23 cellular contexts compared by ENCODE assay signal in the genomic region with DNA sequence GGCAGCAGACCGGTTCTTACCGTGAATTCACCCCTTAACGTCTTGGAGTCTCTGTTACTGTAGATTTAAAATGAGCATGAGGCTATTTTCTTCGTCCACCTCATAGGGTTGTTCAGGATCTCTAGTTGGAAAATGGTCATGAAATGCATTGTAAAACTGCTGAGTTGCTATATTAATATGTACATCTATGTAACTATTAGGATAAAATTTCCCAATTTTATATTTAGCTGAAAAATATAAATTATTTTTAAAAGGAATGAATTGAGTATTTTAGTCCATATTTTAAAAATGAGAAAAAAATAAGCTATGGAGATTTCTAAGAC.
"Had no signal": no experiment of that assay in that cellular context is flagged by ENCODE, and none has a peak within 500 bp of the region (broad histone marks: within the 10 kb centered on the region; RNA-seq: fewer than 3 reads in every experiment).

No MANE protein-coding gene starts in this region.

- H3K36me3 Mint-ChIP-seq: mesothelial cell of epicardium, naive B cell had no signal

- H3K9me3 ChIP-seq: colonic mucosa, esophagus muscularis mucosa, gastroesophageal sphincter, heart right ventricle, left ventricle myocardium inferior, lower lobe of right lung, mucosa of descending colon had no signal

- H3K4me1 Mint-ChIP-seq: naive B cell had no signal

- H3K27me3 Mint-ChIP-seq: dendritic cell treated with granulocyte-macrophage colony-stimulating factor and Interleukin-4, amounts not matched to agents 40 ng/mL and 50 ng/mL, for 4 days; effector memory CD8-positive, alpha-beta T cell; naive B cell had no signal

- H3K27ac ChIP-seq: colonic mucosa, esophagus muscularis mucosa, foreskin keratinocyte, gastroesophageal sphincter, heart right ventricle, left ventricle myocardium inferior had no signal

- H3K4me3 ChIP-seq: colonic mucosa, esophagus muscularis mucosa, gastroesophageal sphincter, heart right ventricle, left ventricle myocardium inferior, lower lobe of right lung, mucosa of descending colon had no signal

- ATAC-seq: effector memory CD8-positive, alpha-beta T cell; foreskin keratinocyte; gastroesophageal sphincter; heart right ventricle; left cardiac atrium; mucosa of descending colon had no signal

- H3K4me3 Mint-ChIP-seq: dendritic cell treated with granulocyte-macrophage colony-stimulating factor and Interleukin-4, amounts not matched to agents 40 ng/mL and 50 ng/mL, for 4 days; effector memory CD8-positive, alpha-beta T cell; mesothelial cell of epicardium; naive B cell had no signal

- FAIRE-seq: endothelial cell of umbilical vein, frontal cortex, islet of Langerhans, keratinocyte had no signal

- DNase-seq: colonic mucosa; cortex of kidney; effector CD8-positive, alpha-beta T cell; effector memory CD8-positive, alpha-beta T cell; foreskin keratinocyte; glutamatergic neuron; head of caudate nucleus; heart right ventricle; hippocampal formation; left cardiac atrium; left ventricle myocardium inferior; lower lobe of right lung; mesenchymal stem cell; mucosa of descending colon; naive B cell had no signal

- H3K36me3 ChIP-seq: colonic mucosa, esophagus muscularis mucosa, gastroesophageal sphincter, heart right ventricle, left ventricle myocardium inferior, lower lobe of right lung had no signal

- H3K9me3 Mint-ChIP-seq: dendritic cell treated with granulocyte-macrophage colony-stimulating factor and Interleukin-4, amounts not matched to agents 40 ng/mL and 50 ng/mL, for 4 days; mesothelial cell of epicardium had no signal

- H3K27me3 ChIP-seq: colonic mucosa, esophagus muscularis mucosa, foreskin keratinocyte, gastroesophageal sphincter, heart right ventricle had no signal

- H3K4me1 ChIP-seq: colonic mucosa, esophagus muscularis mucosa, foreskin keratinocyte, gastroesophageal sphincter, left ventricle myocardium inferior had no signal

- H3K27ac Mint-ChIP-seq: dendritic cell treated with granulocyte-macrophage colony-stimulating factor and Interleukin-4, amounts not matched to agents 40 ng/mL and 50 ng/mL, for 4 days; effector memory CD8-positive, alpha-beta T cell; mesothelial cell of epicardium; naive B cell had no signal
